9 cellular contexts compared by ENCODE assay signal in genomic region chr1:94599090-94599813, GRCh38. TPM values are rescaled to one million over a fixed set of nuclear protein-coding genes. Genes with fewer than 3 reads are reported as not detected.
DNase-seq lines count a peak whose midpoint lies in the region; ATAC-seq and FAIRE-seq lines count a peak whose summit lies in the region.
"Had no signal": no experiment of that assay in that cellular context is flagged by ENCODE, and none has a peak within 500 bp of the region (broad histone marks: within the 10 kb centered on the region; RNA-seq: fewer than 3 reads in every experiment).

No MANE protein-coding gene starts in this region.

- DNase-seq in HTR-8/SVneo (ENCODE audit: insufficient read length, low spot score) (peak; percentile 41), astrocyte of the hippocampus (ENCODE audit: low read depth, low spot score) (peak; percentile 52), left ventricle myocardium superior (peak; percentile 40), renal cortical epithelial cell (ENCODE audit: low read depth) (peak; percentile 45), DMS153 (lab: John Stamatoyannopoulos, UW) (no peak), GM03348 (ENCODE audit: low spot score) (no peak)
- DNase-seq: NCI-H146 had no signal

- peak; percentile 93 for ATAC-seq in left ventricle myocardium superior
- ATAC-seq in GM19035 (IDR thresholded peaks at IDR 0.05; ENCODE audit: unreplicated experiment): no peak
- no peak for ATAC-seq in HG03442 (IDR thresholded peaks at IDR 0.05; ENCODE audit: unreplicated experiment)

- intact Hi-C loops in left ventricle myocardium superior (cut with micrococcal nuclease): no loop called here

- FAIRE-seq in HTR-8/SVneo (lab: Jason Lieb, UNC): no peak

RNA-seq across cellular contexts. Expression of gene F3, which starts 57.7 kb away (rescaled TPM):
- total RNA-seq in left ventricle myocardium superior (50.2 TPM), renal cortical epithelial cell (5.8 and 118 TPM in 2 replicates)

Comparison
In these comparisons a context has a peak if more than half of its experiments do, and no peak if none do; other contexts are left out.
1. DNase-seq: peak in HTR-8/SVneo (single experiment), astrocyte of the hippocampus (single experiment), left ventricle myocardium superior (single experiment) and renal cortical epithelial cell (single experiment); none in DMS153 (single experiment) and GM03348 (single experiment).